14 cellular contexts compared by ENCODE assay signal in the genomic region with DNA sequence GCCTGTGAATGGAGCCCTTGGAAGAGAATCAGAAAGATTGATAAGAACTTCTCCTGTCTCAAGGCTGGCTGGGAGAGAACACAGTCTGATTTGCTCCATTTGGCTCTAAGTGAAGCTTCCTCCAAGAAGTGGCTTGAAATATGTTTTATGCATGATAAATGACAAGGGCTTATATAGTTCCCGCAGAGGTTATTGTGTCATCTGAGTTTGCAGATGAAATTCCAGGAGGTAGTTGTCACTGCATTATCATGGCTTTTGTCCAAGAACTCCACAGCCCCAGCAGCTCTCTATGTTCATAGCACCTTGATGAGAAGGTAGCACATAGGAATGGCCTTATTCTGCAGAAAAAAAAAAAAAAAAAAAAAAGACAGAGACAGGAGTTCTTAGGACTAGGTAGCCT.
DNase-seq lines count a peak whose midpoint lies in the region; ATAC-seq and TF ChIP-seq lines count a peak whose summit lies in the region.
"Had no signal": no experiment of that assay in that cellular context is flagged by ENCODE, and none has a peak within 500 bp of the region (broad histone marks: within the 10 kb centered on the region; RNA-seq: fewer than 3 reads in every experiment).

No MANE protein-coding gene starts in this region.

- H3K9me3 ChIP-seq in mucosa of descending colon: no peaks in the 10 kb centered on the region

- H3K27ac Mint-ChIP-seq in Calu3 (ENCODE audit: unreplicated experiment): no peak overlapping the region
- H3K27ac Mint-ChIP-seq: activated CD4-positive, alpha-beta T cell treated with anti-CD3 and anti-CD28 coated beads, Interleukin-2, amount 10 ng/mL, durations not matched to agents 7 days and 5 days; activated naive CD8-positive, alpha-beta T cell; endodermal cell; type B pancreatic cell had no signal

- H3K27me3 Mint-ChIP-seq in Calu3 (ENCODE audit: unreplicated experiment): peaks cover 16% of the 10 kb centered on the region
- H3K27me3 Mint-ChIP-seq: activated naive CD8-positive, alpha-beta T cell had no signal

- ATAC-seq in mucosa of descending colon (peak; percentile 22), GM21786 (IDR thresholded peaks at IDR 0.05; ENCODE audit: unreplicated experiment) (no peak), GM18511 (IDR thresholded peaks at IDR 0.05; ENCODE audit: unreplicated experiment) (no peak)

- H3K4me3 Mint-ChIP-seq in Calu3 (ENCODE audit: low read depth, unreplicated experiment): no peak overlapping the region
- H3K4me3 Mint-ChIP-seq: activated CD4-positive, alpha-beta T cell treated with anti-CD3 and anti-CD28 coated beads, Interleukin-2, amount 10 ng/mL, durations not matched to agents 7 days and 5 days; activated naive CD8-positive, alpha-beta T cell; endodermal cell; type B pancreatic cell had no signal

- H3K36me3 ChIP-seq in mucosa of descending colon (ENCODE audit: low read depth): no peaks in the 10 kb centered on the region

- intact Hi-C loops in Calu3 (cut with micrococcal nuclease; ENCODE audit: unreplicated experiment) (loop anchor here (5.0 to 10.0 kb wide), 3 partner anchors 51 to 279 kb away; no protein-coding TSS in a partner anchor), mucosa of descending colon (cut with DNase I, micrococcal nuclease) (no loop called here)

- H3K9me3 Mint-ChIP-seq in Calu3 (ENCODE audit: low read depth, unreplicated experiment): no peaks in the 10 kb centered on the region
- H3K9me3 Mint-ChIP-seq: activated CD4-positive, alpha-beta T cell treated with anti-CD3 and anti-CD28 coated beads, Interleukin-2, amount 10 ng/mL, durations not matched to agents 7 days and 5 days; endodermal cell; type B pancreatic cell had no signal

- H3K4me1 Mint-ChIP-seq in Calu3 (ENCODE audit: low read depth, unreplicated experiment): peaks cover 43% of the 10 kb centered on the region

- no TSS peak for BruUV-seq in Calu3 (replicated peaks; lab: Mats Ljungman, UMichigan)

- DNase-seq in Calu3 (peak; percentile 54), M059J (ENCODE audit: low read depth) (peak; percentile 93), cardiac fibroblast (ENCODE audit: low read depth in 2 of 2) (peak; percentile 60 to 85), mucosa of descending colon (no peak), activated gamma-delta T cell (lab: John Stamatoyannopoulos, UW) (no peak)
- DNase-seq in activated T-cell treated with anti-CD3 and anti-CD28 coated beads, Interleukin-2, amount 50 U/mL, for 1 hour: no peak
- DNase-seq: activated CD4-positive, alpha-beta T cell treated with anti-CD3 and anti-CD28 coated beads, Interleukin-2, amount 10 ng/mL, durations not matched to agents 7 days and 5 days; endodermal cell; islet precursor cell; NCI-H510A had no signal

- no peak overlapping the region for H3K4me3 ChIP-seq in cardiac fibroblast (replicated peaks in 1 of 2; ENCODE audit: low read depth in 2 of 2, low read length in 2 of 2)
- no peak overlapping the region for H3K4me3 ChIP-seq in mucosa of descending colon

- CTCF ChIA-PET in Calu3 (lab: Charles Lee): interaction anchor here (0.7 kb wide), 1 partner anchor 145 kb away, joined by 3 read pairs; no protein-coding TSS in a partner anchor

- H3K36me3 Mint-ChIP-seq in Calu3 (ENCODE audit: insufficient read depth, unreplicated experiment): no peaks in the 10 kb centered on the region
- H3K36me3 Mint-ChIP-seq: activated naive CD8-positive, alpha-beta T cell; type B pancreatic cell had no signal

- peaks cover 26% of the 10 kb centered on the region for H3K4me1 ChIP-seq in mucosa of descending colon (ENCODE audit: low read depth)

- TF ChIP-seq CTCF in Calu3 (IDR thresholded peaks at IDR 0.05; ENCODE audit: unreplicated experiment): no peak
- no peak for TF ChIP-seq CTCF in cardiac fibroblast (IDR thresholded peaks at IDR 0.05; ENCODE audit: low read depth, low read length)
- no peak for TF ChIP-seq CTCF in mucosa of descending colon (IDR thresholded peaks at IDR 0.05)

Comparison
In these comparisons a context has a peak if more than half of its experiments do, and no peak if none do; other contexts are left out.
1. DNase-seq: peak in Calu3 (single experiment), M059J (single experiment) and cardiac fibroblast (2 of 2); none in mucosa of descending colon (0 of 3), activated T-cell treated with anti-CD3 and anti-CD28 coated beads, Interleukin-2, amount 50 U/mL, for 1 hour (single experiment) and activated gamma-delta T cell (single experiment).